8 cellular contexts compared by ENCODE assay signal in the genomic region with DNA sequence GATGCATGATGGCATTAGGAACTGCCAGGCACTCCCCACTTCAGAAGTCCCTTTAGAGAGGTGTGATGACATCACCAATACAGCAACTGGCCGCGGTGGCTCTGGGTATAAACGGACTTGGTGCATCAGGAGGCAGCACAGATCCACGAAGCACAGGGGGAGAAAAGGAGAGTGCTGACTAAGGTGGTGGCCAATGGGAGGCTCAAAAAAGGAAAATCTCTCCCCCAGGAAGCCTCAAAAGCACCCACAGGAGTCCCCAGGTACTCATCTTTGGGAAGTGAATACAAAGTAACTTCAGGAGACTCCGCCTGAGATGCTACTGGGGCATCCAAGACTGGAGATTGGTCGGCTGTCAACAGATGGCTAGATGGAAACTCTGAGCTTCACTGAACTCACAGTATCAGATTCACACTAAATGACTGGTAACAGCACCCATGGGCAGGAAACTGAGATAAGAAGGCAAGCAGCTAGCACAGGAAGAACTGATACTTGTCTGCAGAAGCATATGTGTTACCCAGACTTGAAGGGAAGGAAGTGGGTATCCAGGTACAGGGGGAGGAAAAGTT. TPM values are rescaled to one million over a fixed set of nuclear protein-coding genes. Genes with fewer than 3 reads are reported as not detected.
A peak's percentile ranks its signal among the peaks of the same experiment; 100 is the strongest.
DNase-seq lines count a peak whose midpoint lies in the region; ATAC-seq, FAIRE-seq and TF ChIP-seq lines count a peak whose summit lies in the region.

No MANE protein-coding gene starts in this region.

- H2AFZ ChIP-seq in Karpas-422 (ENCODE audit: low read length): no peak overlapping the region

- H3K9me3 Mint-ChIP-seq in activated CD4-positive, alpha-beta memory T cell treated with anti-CD3 and anti-CD28 coated beads for 36 hours: peaks cover 15% of the 10 kb centered on the region
- no peaks in the 10 kb centered on the region for H3K9me3 Mint-ChIP-seq in natural killer cell

- no peaks in the 10 kb centered on the region for H3K9me2 ChIP-seq in Karpas-422 (replicated peaks; ENCODE audit: insufficient read depth, low read length)

- POLR2A ChIA-PET in activated CD4-positive, alpha-beta memory T cell treated with anti-CD3 and anti-CD28 coated beads for 36 hours (lab: Charles Lee): interaction anchor here (1.4 to 2.1 kb wide), 4 partner anchors 9 to 212 kb away, joined by 3 to 19 read pairs (median 6); partner anchors contain the start of gene PSIP1

- H3K27ac ChIP-seq in Karpas-422 (ENCODE audit: low read length): no peak overlapping the region

- intact Hi-C loops in activated CD4-positive, alpha-beta memory T cell treated with anti-CD3 and anti-CD28 coated beads for 36 hours (cut with micrococcal nuclease): loop anchor here (1.0 to 5.0 kb wide), 6 partner anchors 11 to 607 kb away; partner anchors contain the start of genes PSIP1, SNAPC3 and ZDHHC21
- intact Hi-C loops in natural killer cell (cut with micrococcal nuclease): no loop called here

- H3K27ac Mint-ChIP-seq in activated CD4-positive, alpha-beta memory T cell treated with anti-CD3 and anti-CD28 coated beads for 36 hours: peak overlapping the region; percentile 97
- peak overlapping the region; percentile 98 to 100 for H3K27ac Mint-ChIP-seq in natural killer cell

- no peaks in the 10 kb centered on the region for H3K27me3 Mint-ChIP-seq in activated CD4-positive, alpha-beta memory T cell treated with anti-CD3 and anti-CD28 coated beads for 36 hours
- H3K27me3 Mint-ChIP-seq in natural killer cell (ENCODE audit: low read depth in 2 of 2): no peaks in the 10 kb centered on the region

- no peaks in the 10 kb centered on the region for H3K4me1 ChIP-seq in Karpas-422 (ENCODE audit: low read length)

- H3K9ac ChIP-seq in Karpas-422 (ENCODE audit: low read length): no peak overlapping the region

- peak; percentile 84 for DNase-seq in activated CD4-positive, alpha-beta memory T cell treated with anti-CD3 and anti-CD28 coated beads for 36 hours
- peak; percentile 43 for DNase-seq in natural killer cell
- no peak for DNase-seq in cerebellar nuclear complex (lab: John Stamatoyannopoulos, UW)
- no peak for DNase-seq in T1000 (lab: John Stamatoyannopoulos, UW)
- DNase-seq in Karpas-422: no peak
- DNase-seq in RCC 7860 (ENCODE audit: low spot score): no peak

- H4K20me1 ChIP-seq in Karpas-422 (ENCODE audit: insufficient read depth, low read depth, low read length): no peaks in the 10 kb centered on the region

- no peak for FAIRE-seq in RCC 7860 (lab: Jason Lieb, UNC)

- no peaks in the 10 kb centered on the region for H3K36me3 ChIP-seq in Karpas-422 (ENCODE audit: insufficient read depth, low read length)

- H3K79me2 ChIP-seq in Karpas-422 (ENCODE audit: low read length): no peaks in the 10 kb centered on the region

- H3K36me3 Mint-ChIP-seq in activated CD4-positive, alpha-beta memory T cell treated with anti-CD3 and anti-CD28 coated beads for 36 hours: peaks cover 25% of the 10 kb centered on the region
- H3K36me3 Mint-ChIP-seq in natural killer cell: no peaks in the 10 kb centered on the region

- peak overlapping the region; percentile 69 for H3K4me3 Mint-ChIP-seq in activated CD4-positive, alpha-beta memory T cell treated with anti-CD3 and anti-CD28 coated beads for 36 hours
- H3K4me3 Mint-ChIP-seq in natural killer cell: peak overlapping the region; percentile 85

- no peak overlapping the region for H3K4me2 ChIP-seq in Karpas-422 (ENCODE audit: low read depth, low read length, poor library complexity, severe bottlenecking)

- CTCF ChIA-PET in activated CD4-positive, alpha-beta memory T cell treated with anti-CD3 and anti-CD28 coated beads for 36 hours (lab: Charles Lee): interaction anchor here (0.9 to 2.3 kb wide), 6 partner anchors 8 to 172 kb away, joined by 3 to 13 read pairs (median 4); partner anchors contain the start of gene TTC39B

- no peaks in the 10 kb centered on the region for H3K27me3 ChIP-seq in Karpas-422 (ENCODE audit: low read length)

- H3K4me1 Mint-ChIP-seq in activated CD4-positive, alpha-beta memory T cell treated with anti-CD3 and anti-CD28 coated beads for 36 hours (ENCODE audit: low read depth): peaks cover 67% of the 10 kb centered on the region
- H3K4me1 Mint-ChIP-seq in natural killer cell: peaks cover 72% of the 10 kb centered on the region in 2 donors

- ATAC-seq in GM18909 (IDR thresholded peaks at IDR 0.05; ENCODE audit: poor library complexity, unreplicated experiment) (peak; percentile 89), HG03060 (IDR thresholded peaks at IDR 0.05; ENCODE audit: low read depth, unreplicated experiment) (peak; percentile 71), natural killer cell (peak; percentile 71 to 90 (median 85))

- no peak overlapping the region for H3K4me3 ChIP-seq in Karpas-422 (ENCODE audit: low read length)

- TF ChIP-seq CTCF in natural killer cell (IDR thresholded peaks at IDR 0.05): no peak

- no peaks in the 10 kb centered on the region for H3K9me3 ChIP-seq in Karpas-422 (ENCODE audit: low read length)

RNA-seq across cellular contexts. Expression of gene TTC39B, which starts 7.6 kb away (rescaled TPM):
- total RNA-seq in activated CD4-positive, alpha-beta memory T cell treated with anti-CD3 and anti-CD28 coated beads for 36 hours: 10 to 100 TPM; 30.3 to 31.7 TPM
- 10 to 100 TPM; 51.2 to 65.1 (median 54.2) TPM for total RNA-seq in natural killer cell
- 0.04 TPM in 2 replicates for total RNA-seq in Karpas-422 (2014; rRNA removed; shearing (Covaris generic); ENCODE audit: low replicate concordance)

Comparison
In these comparisons a context has a peak if more than half of its experiments do, and no peak if none do; other contexts are left out.
1. DNase-seq: peak in activated CD4-positive, alpha-beta memory T cell treated with anti-CD3 and anti-CD28 coated beads for 36 hours (single experiment) and natural killer cell (single experiment); none in cerebellar nuclear complex (0 of 2), T1000 (single experiment), Karpas-422 (single experiment) and RCC 7860 (single experiment).
2. RNA of gene TTC39B, which starts 7.6 kb away (total RNA-seq): 51.2 to 65.1 TPM in natural killer cell and 30.3 to 31.7 TPM in activated CD4-positive, alpha-beta memory T cell treated with anti-CD3 and anti-CD28 coated beads for 36 hours; 0.04 TPM in Karpas-422; every median in the first group is over 10 times any median in the second.
3. Peak in every context shown above with its lines, with median percentiles within 50 percentile points of each other: ATAC-seq.